In the genomic region with DNA sequence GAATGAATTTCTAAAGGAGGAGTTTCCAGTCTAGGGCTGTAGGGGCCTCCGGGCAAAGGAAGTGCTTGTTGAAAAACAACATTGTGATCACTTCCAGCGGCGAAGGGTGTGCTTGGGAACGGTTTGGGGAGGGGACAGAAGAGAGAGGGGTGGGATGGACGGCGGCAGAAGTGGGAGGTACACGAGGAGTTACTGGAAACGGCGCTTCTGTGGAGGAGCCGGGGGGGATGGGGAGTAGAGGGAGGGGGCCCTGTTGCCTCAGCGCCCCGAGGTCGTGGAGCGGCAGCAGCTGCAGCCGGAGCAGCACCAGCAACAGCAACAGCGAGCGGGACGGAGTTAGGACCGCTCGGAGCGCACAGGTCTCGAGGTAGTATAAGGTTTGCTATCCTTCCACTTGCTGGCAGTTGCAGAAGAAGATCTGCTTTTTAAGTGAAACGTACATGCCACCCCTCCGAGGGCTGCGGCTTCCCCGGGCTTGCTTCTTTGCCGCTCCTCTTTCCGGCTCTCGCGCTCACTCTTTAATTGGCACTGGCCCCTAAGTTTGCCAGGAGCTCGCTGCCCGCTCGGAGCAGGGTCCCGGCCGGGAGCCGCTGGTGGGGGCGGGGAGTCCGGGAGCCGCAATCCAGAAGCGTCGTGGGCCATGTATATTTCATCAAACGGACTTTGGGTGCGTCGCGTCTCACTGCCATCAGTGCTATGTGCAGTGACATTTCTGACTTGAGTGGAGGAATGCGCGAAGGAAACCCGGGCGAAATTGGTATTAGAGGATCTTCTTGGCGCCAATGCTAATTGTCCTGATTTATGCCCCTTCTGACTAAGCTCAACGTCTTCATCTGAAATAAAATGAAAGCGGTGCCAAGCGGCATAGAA, we compare ENCODE assay signal across 8 cellular contexts. TPM values are rescaled to one million over a fixed set of nuclear protein-coding genes. Genes with fewer than 3 reads are reported as not detected.
DNase-seq lines count a peak whose midpoint lies in the region; ATAC-seq, FAIRE-seq and TF ChIP-seq lines count a peak whose summit lies in the region.

No MANE protein-coding gene starts in this region.

- H3K9me3 ChIP-seq in HUES64 (ENCODE audit: insufficient read depth, low read depth, low read length) (no peaks in the 10 kb centered on the region), pancreas (no peaks in the 10 kb centered on the region)

- peaks cover 16% of the 10 kb centered on the region for H3K4me1 Mint-ChIP-seq in activated naive CD4-positive, alpha-beta T cell treated with anti-CD3 and anti-CD28 coated beads for 36 hours (ENCODE audit: low read depth)

- no peaks in the 10 kb centered on the region for H3K36me3 Mint-ChIP-seq in activated naive CD4-positive, alpha-beta T cell treated with anti-CD3 and anti-CD28 coated beads for 36 hours (ENCODE audit: low read depth)

- H3K9ac ChIP-seq in HUES64 (ENCODE audit: low read depth, low read length): peak overlapping the region; percentile 28; the same call in 1 of the 2 replicates

- peaks cover 27% of the 10 kb centered on the region for H3K27me3 ChIP-seq in HUES64 (ENCODE audit: insufficient read depth, low read length)
- no peaks in the 10 kb centered on the region for H3K27me3 ChIP-seq in pancreas

- no peak for FAIRE-seq in pancreas (lab: Jason Lieb, UNC)

- CTCF ChIA-PET in activated naive CD4-positive, alpha-beta T cell treated with anti-CD3 and anti-CD28 coated beads for 36 hours (lab: Charles Lee): no interaction called here

- H3K4me3 Mint-ChIP-seq in activated naive CD4-positive, alpha-beta T cell treated with anti-CD3 and anti-CD28 coated beads for 36 hours: peak overlapping the region; percentile 68

- WGBS in HUES64: under 1% methylated on average over 53 of the region's 53 CpGs
- WGBS in pancreas, 2 donors: 1% methylated on average over 53 of the region's 53 CpGs

- no peak overlapping the region for H3K27ac Mint-ChIP-seq in activated naive CD4-positive, alpha-beta T cell treated with anti-CD3 and anti-CD28 coated beads for 36 hours

- intact Hi-C loops in activated naive CD4-positive, alpha-beta T cell treated with anti-CD3 and anti-CD28 coated beads for 36 hours (cut with micrococcal nuclease): loop anchor here (1.0 kb wide), 1 partner anchor 82 kb away; no protein-coding TSS in a partner anchor
- intact Hi-C loops in head of caudate nucleus (cut with DNase I): no loop called here
- intact Hi-C loops in pancreas (cut with DNase I): no loop called here

- no peaks in the 10 kb centered on the region for H3K9me3 Mint-ChIP-seq in activated naive CD4-positive, alpha-beta T cell treated with anti-CD3 and anti-CD28 coated beads for 36 hours

- ATAC-seq in pancreas (peak in 3 of 4 donors; percentile 60 to 68 (median 66)), HG02970 (IDR thresholded peaks at IDR 0.05; ENCODE audit: low FRiP score, unreplicated experiment) (no peak)

- H3K4me3 ChIP-seq in HUES64 (ENCODE audit: low read length) (peak overlapping the region; percentile 85), pancreas (peak overlapping the region; percentile 7 to 59 (median 38))

- no peak for TF ChIP-seq CTCF in pancreas (IDR thresholded peaks at IDR 0.05)

- H3K36me3 ChIP-seq in HUES64 (ENCODE audit: insufficient read depth, low read length) (no peaks in the 10 kb centered on the region), pancreas (no peaks in the 10 kb centered on the region)

- peak; percentile 9 for DNase-seq in stimulated activated CD4-positive, alpha-beta T cell treated with anti-CD3 and anti-CD28 coated beads, Interleukin-1b, Interleukin-23, amount 100 ng/mL, for 48 hours
- no peak for DNase-seq in stimulated activated CD4-positive, alpha-beta T cell treated with anti-CD3 and anti-CD28 coated beads, Interleukin-12 subunit alpha, Interleukin-12 subunit beta, amount 100 ng/mL, for 4 hours
- DNase-seq in activated naive CD4-positive, alpha-beta T cell treated with anti-CD3 and anti-CD28 coated beads for 36 hours: peak; percentile 24
- DNase-seq in head of caudate nucleus: peak in 41 of 42 donors; percentile 14 to 79 (median 42)
- DNase-seq in pancreas: peak in 5 of 6 donors; percentile 17 to 61 (median 32)
- no peak for DNase-seq in NCI-H2081 (lab: John Stamatoyannopoulos, UW)

- H3K27ac ChIP-seq in HUES64 (ENCODE audit: low read depth, low read length): peak overlapping the region; percentile 67; the same call in 1 of the 2 replicates
- H3K27ac ChIP-seq in pancreas: no peak overlapping the region

- peaks cover 58% of the 10 kb centered on the region for H3K27me3 Mint-ChIP-seq in activated naive CD4-positive, alpha-beta T cell treated with anti-CD3 and anti-CD28 coated beads for 36 hours (ENCODE audit: low read depth)

- H3K4me1 ChIP-seq in HUES64 (ENCODE audit: insufficient read depth, low read length): peaks cover 30% of the 10 kb centered on the region
- peaks cover 0 to 4% (median 0%) of the 10 kb centered on the region in 3 donors for H3K4me1 ChIP-seq in pancreas

RNA-seq across cellular contexts. Expression of a gene that starts 0.8 kb away (rescaled TPM):
- 0.55 TPM for polyA plus RNA-seq in HUES64 (2013, experiment 1 of 2)
- polyA plus RNA-seq in HUES64 (2013, experiment 2 of 2): 0.89 TPM
- not detected for total RNA-seq in activated naive CD4-positive, alpha-beta T cell treated with anti-CD3 and anti-CD28 coated beads for 36 hours
- total RNA-seq in pancreas: 1 to 10 TPM in 1 of 6 donors, under 1 TPM in 4, not detected in 1; 0.04 to 1.3 (median 0.24) TPM
- polyA plus RNA-seq in pancreas: under 1 TPM; 0.15 to 0.23 TPM

Comparison
In these comparisons a context has a peak if more than half of its experiments do, and no peak if none do; other contexts are left out.
1. DNase-seq: peak in stimulated activated CD4-positive, alpha-beta T cell treated with anti-CD3 and anti-CD28 coated beads, Interleukin-1b, Interleukin-23, amount 100 ng/mL, for 48 hours (single experiment), activated naive CD4-positive, alpha-beta T cell treated with anti-CD3 and anti-CD28 coated beads for 36 hours (single experiment), head of caudate nucleus (41 of 42) and pancreas (5 of 6); none in stimulated activated CD4-positive, alpha-beta T cell treated with anti-CD3 and anti-CD28 coated beads, Interleukin-12 subunit alpha, Interleukin-12 subunit beta, amount 100 ng/mL, for 4 hours (single experiment) and NCI-H2081 (0 of 2).